ENCODE assay signal across 1 cellular context in genomic region chr22:23401111-23401909, GRCh38.
TF ChIP-seq lines count a peak whose summit lies in the region.

No MANE protein-coding gene starts in this region.

TF ChIP-seq in H1, 55 proteins besides CTCF, POLR2A, EP300 and RAD21 (continued from another document):
- TF ChIP-seq CHD7 (IDR thresholded peaks at IDR 0.05; ENCODE audit: insufficient replicate concordance, low read length) (no peak), SIRT6 (IDR thresholded peaks at IDR 0.05; ENCODE audit: low read length) (no peak), CEBPB (IDR thresholded peaks at IDR 0.05; ENCODE audit: low read depth, low read length) (no peak)
